20 cellular contexts compared by ENCODE assay signal in genomic region chr20:34075647-34076046, GRCh38. TPM values are rescaled to one million over a fixed set of nuclear protein-coding genes. Genes with fewer than 3 reads are reported as not detected.
DNase-seq lines count a peak whose midpoint lies in the region; ATAC-seq, FAIRE-seq and TF ChIP-seq lines count a peak whose summit lies in the region.
"Had no signal": no experiment of that assay in that cellular context is flagged by ENCODE, and none has a peak within 500 bp of the region (broad histone marks: within the 10 kb centered on the region; RNA-seq: fewer than 3 reads in every experiment).

No MANE protein-coding gene starts in this region.

- TF ChIP-seq CTCF in GM12875 (IDR thresholded peaks at IDR 0.05; ENCODE audit: borderline replicate concordance, insufficient read depth, low read depth, low read length): peak; percentile 30; the same call in 1 of the 2 replicates
- TF ChIP-seq CTCF in astrocyte of the spinal cord (IDR thresholded peaks at IDR 0.05; ENCODE audit: low read depth, low read length): peak; percentile 7
- TF ChIP-seq CTCF in keratinocyte (optimal IDR thresholded peaks at IDR 0.05 in 1 of 3, IDR thresholded peaks at IDR 0.05 in 1 of 3, conservative IDR thresholded peaks at IDR 0.05 in 1 of 3; ENCODE audit: extremely low read depth in 1 of 3, insufficient read depth in 2 of 3, low read length in 3 of 3): peak in 2 of 3 experiments; percentile 15 to 32
- TF ChIP-seq CTCF in esophagus muscularis mucosa (IDR thresholded peaks at IDR 0.05): no peak

- FAIRE-seq in keratinocyte (lab: Jason Lieb, UNC): no peak

- POLR2A ChIA-PET in CD4-positive, alpha-beta memory T cell (lab: Charles Lee; ENCODE audit: partially characterized antibody): no interaction called here

- TF ChIP-seq EP300 in esophagus muscularis mucosa (IDR thresholded peaks at IDR 0.05): no peak

- H3K4me3 Mint-ChIP-seq in CD4-positive, alpha-beta memory T cell: no peak overlapping the region
- H3K4me3 Mint-ChIP-seq: CD14-positive monocyte; immature natural killer cell; naive thymus-derived CD8-positive, alpha-beta T cell had no signal

- H3K4me3 ChIP-seq in CD4-positive, alpha-beta memory T cell (ENCODE audit: low read length in 2 of 2): no peak overlapping the region
- H3K4me3 ChIP-seq in GM12875 (ENCODE audit: low read depth, low read length) (no peak overlapping the region), astrocyte of the spinal cord (ENCODE audit: low read depth, low read length) (no peak overlapping the region), keratinocyte (ENCODE audit: control insufficient read depth in 2 of 3, extremely low read depth in 1 of 3, insufficient read depth in 2 of 3, low read depth in 1 of 3, low read length in 3 of 3) (no peak overlapping the region), esophagus muscularis mucosa (no peak overlapping the region)
- H3K4me3 ChIP-seq: coronary artery, smooth muscle cell, tibial artery had no signal

- H3K9me1 ChIP-seq in keratinocyte (ENCODE audit: control insufficient read depth, extremely low read depth, insufficient read depth, low read length): no peaks in the 10 kb centered on the region

- peak overlapping the region in 4 of 7 donors; percentile 32 to 52 (median 42) for H3K27ac Mint-ChIP-seq in CD4-positive, alpha-beta memory T cell

- dilution Hi-C loops in keratinocyte (cut with MboI; ENCODE audit: extremely low pct_ligation_motif_present, low sequenced_read_pairs): no loop called here

- peaks cover 0 to 5% (median 4%) of the 10 kb centered on the region in 4 donors for H3K4me1 Mint-ChIP-seq in CD4-positive, alpha-beta memory T cell
- H3K4me1 Mint-ChIP-seq: CD14-positive monocyte had no signal

- no peak overlapping the region for H3K27ac ChIP-seq in CD4-positive, alpha-beta memory T cell (ENCODE audit: low read depth, low read length)
- H3K27ac ChIP-seq in keratinocyte (ENCODE audit: control insufficient read depth, insufficient read depth, low read length): no peak overlapping the region
- no peak overlapping the region for H3K27ac ChIP-seq in esophagus muscularis mucosa (replicated peaks in 1 of 4)
- H3K27ac ChIP-seq: coronary artery, epithelial cell of prostate, tibial artery had no signal

- intact Hi-C loops in CD4-positive, alpha-beta memory T cell (cut with micrococcal nuclease): no loop called here
- intact Hi-C loops in esophagus muscularis mucosa (cut with DNase I): no loop called here

- H3K79me2 ChIP-seq in keratinocyte (ENCODE audit: control insufficient read depth, insufficient read depth, low read length): peaks cover 33% of the 10 kb centered on the region

- WGBS in esophagus muscularis mucosa: 93% methylated on average over 16 of the region's 16 CpGs

- H3K27me3 ChIP-seq in CD4-positive, alpha-beta memory T cell (ENCODE audit: insufficient read depth, low read length): no peaks in the 10 kb centered on the region
- H3K27me3 ChIP-seq in keratinocyte (ENCODE audit: control insufficient read depth, extremely low read depth, insufficient read depth, low read length) (no peaks in the 10 kb centered on the region), esophagus muscularis mucosa (no peaks in the 10 kb centered on the region)
- H3K27me3 ChIP-seq: tibial artery had no signal

- H3K36me3 ChIP-seq in CD4-positive, alpha-beta memory T cell (ENCODE audit: insufficient read depth, low read length): peaks cover 59% of the 10 kb centered on the region
- H3K36me3 ChIP-seq in keratinocyte (ENCODE audit: control insufficient read depth in 2 of 2, extremely low read depth in 1 of 2, insufficient read depth in 2 of 2, low read length in 2 of 2) (peaks cover 32 to 55% of the 10 kb centered on the region in 2 experiments), esophagus muscularis mucosa (peaks cover 9 to 85% (median 74%) of the 10 kb centered on the region in 4 donors)

- ATAC-seq in HG02678 (IDR thresholded peaks at IDR 0.05; ENCODE audit: unreplicated experiment) (no peak), GM19324 (IDR thresholded peaks at IDR 0.05; ENCODE audit: low FRiP score, unreplicated experiment) (no peak)
- ATAC-seq: naive thymus-derived CD8-positive, alpha-beta T cell had no signal

- no peaks in the 10 kb centered on the region for H3K9me3 ChIP-seq in CD4-positive, alpha-beta memory T cell (ENCODE audit: control insufficient read depth in 1 of 2, low read length in 2 of 2)
- no peaks in the 10 kb centered on the region for H3K9me3 ChIP-seq in keratinocyte (ENCODE audit: control insufficient read depth, low read depth, low read length)
- no peaks in the 10 kb centered on the region for H3K9me3 ChIP-seq in esophagus muscularis mucosa
- H3K9me3 ChIP-seq: tibial artery had no signal

- no peak for TF ChIP-seq POLR2A in esophagus muscularis mucosa (IDR thresholded peaks at IDR 0.05; ENCODE audit: low read depth)

- H3K4me2 ChIP-seq in keratinocyte (ENCODE audit: control insufficient read depth, extremely low read depth, insufficient read depth, low read depth, low read length): no peak overlapping the region
- H3K4me2 ChIP-seq: smooth muscle cell had no signal

- CTCF ChIA-PET in CD4-positive, alpha-beta memory T cell (lab: Charles Lee; ENCODE audit: partially characterized antibody): interaction anchor here (1.5 kb wide), 1 partner anchor 160 kb away, joined by 4 read pairs; no protein-coding TSS in a partner anchor

- H3K27me3 Mint-ChIP-seq in CD4-positive, alpha-beta memory T cell: no peaks in the 10 kb centered on the region
- H3K27me3 Mint-ChIP-seq: naive thymus-derived CD8-positive, alpha-beta T cell had no signal

- H3K9ac ChIP-seq in keratinocyte (ENCODE audit: control insufficient read depth, extremely low read depth, insufficient read depth, low read length): no peak overlapping the region

- no peak overlapping the region for H2AFZ ChIP-seq in keratinocyte (ENCODE audit: control insufficient read depth, low read length)

- in situ Hi-C loops in astrocyte of the spinal cord (cut with HindIII; ENCODE audit: low sequenced_read_pairs): no loop called here

- H3K36me3 Mint-ChIP-seq in CD4-positive, alpha-beta memory T cell: peaks cover 37 to 69% of the 10 kb centered on the region in 2 donors

- H3K4me1 ChIP-seq in CD4-positive, alpha-beta memory T cell (ENCODE audit: insufficient read depth, low read length): no peaks in the 10 kb centered on the region
- H3K4me1 ChIP-seq in keratinocyte (ENCODE audit: control insufficient read depth, extremely low read depth, insufficient read depth, low read length) (no peaks in the 10 kb centered on the region), esophagus muscularis mucosa (no peaks in the 10 kb centered on the region)
- H3K4me1 ChIP-seq: tibial artery had no signal

- H3K9me3 Mint-ChIP-seq in CD4-positive, alpha-beta memory T cell: peaks cover 0 to 2% (median 0%) of the 10 kb centered on the region in 8 donors
- H3K9me3 Mint-ChIP-seq: CD14-positive monocyte; immature natural killer cell; naive thymus-derived CD8-positive, alpha-beta T cell had no signal

- DNase-seq in CD4-positive, alpha-beta memory T cell: no peak
- DNase-seq in astrocyte of the spinal cord (ENCODE audit: low read depth, low spot score): no peak
- DNase-seq in keratinocyte (ENCODE audit: low read depth, low spot score): no peak
- DNase-seq in esophagus muscularis mucosa (ENCODE audit: extremely low spot score): no peak
- no peak for DNase-seq in NCI-H2227 (lab: John Stamatoyannopoulos, UW; ENCODE audit: unreplicated experiment)
- DNase-seq: amniotic stem cell; DMS79; immature natural killer cell; naive thymus-derived CD8-positive, alpha-beta T cell; NCI-H146; Right ventricle myocardium superior; T-helper 1 cell; tibial artery had no signal

- no peaks in the 10 kb centered on the region for H4K20me1 ChIP-seq in keratinocyte (ENCODE audit: control insufficient read depth, extremely low read depth, insufficient read depth, low read length)

RNA-seq across cellular contexts. Expression of gene EIF2S2, which starts 36.4 kb away (rescaled TPM):
- total RNA-seq in CD4-positive, alpha-beta memory T cell: 10 to 100 TPM; 52.2 to 53.1 TPM
- 10 to 100 TPM; 26.3 to 34.0 TPM for polyA plus RNA-seq in CD4-positive, alpha-beta memory T cell
- 78.8 to 131 TPM (median 95.2 TPM) in 3 replicates for polyA plus RNA-seq in keratinocyte
- polyA plus RNA-seq in keratinocyte (2011; ENCODE audit: low read depth): 331 TPM
- polyA plus RNA-seq in keratinocyte (2011; cell fraction: cytosol; rRNA removed): 94.1 and 149 TPM in 2 replicates
- 52.4 and 72.8 TPM in 2 replicates for polyA plus RNA-seq in keratinocyte (2011; cell fraction: nucleus; rRNA removed)
- 115 and 164 TPM in 2 replicates for polyA plus RNA-seq in keratinocyte (2012; ENCODE audit: low replicate concordance)
- 9.2 to 29.5 TPM (median 24.8 TPM) in 3 replicates for polyA minus RNA-seq in keratinocyte
- 56.8 TPM for polyA minus RNA-seq in keratinocyte (2011; cell fraction: cytosol; rRNA and poly(A)+ RNA removed)
- 9.9 and 19.2 TPM in 2 replicates for polyA minus RNA-seq in keratinocyte (2011; cell fraction: nucleus; rRNA and poly(A)+ RNA removed)
- total RNA-seq in esophagus muscularis mucosa: 10 to 100 TPM; 48.6 to 64.2 (median 58.7) TPM

Comparison
In these comparisons a context has a peak if more than half of its experiments do, and no peak if none do; other contexts are left out.
1. CTCF ChIP-seq: peak in GM12875 (single experiment), astrocyte of the spinal cord (single experiment) and keratinocyte (2 of 3); none in esophagus muscularis mucosa (0 of 3).